10 cellular contexts compared by ENCODE assay signal in the genomic region with DNA sequence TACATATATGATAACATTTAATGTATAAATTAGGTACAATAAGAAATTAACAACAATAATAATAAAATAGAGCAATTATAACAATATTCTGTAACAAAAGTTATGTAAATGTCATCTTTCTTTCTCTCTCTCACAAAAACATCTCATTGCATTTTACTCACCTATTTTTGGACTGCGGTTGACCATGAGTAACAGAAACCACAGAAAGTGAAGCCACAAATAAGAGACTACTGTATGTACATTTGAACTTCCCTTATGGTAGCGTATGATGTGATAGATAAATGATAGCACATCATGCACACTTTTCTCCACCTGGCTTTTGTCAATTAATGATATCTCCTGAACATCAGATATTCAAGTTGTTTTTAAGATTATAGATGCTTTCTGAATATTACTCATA.
DNase-seq lines count a peak whose midpoint lies in the region; ATAC-seq and TF ChIP-seq lines count a peak whose summit lies in the region.
"Had no signal": no experiment of that assay in that cellular context is flagged by ENCODE, and none has a peak within 500 bp of the region (broad histone marks: within the 10 kb centered on the region; RNA-seq: fewer than 3 reads in every experiment).

No MANE protein-coding gene starts in this region.

- no peaks in the 10 kb centered on the region for H3K36me3 Mint-ChIP-seq in activated CD4-positive, alpha-beta T cell treated with anti-CD3 and anti-CD28 coated beads, Interleukin-2, amount 10 ng/mL, durations not matched to agents 24 days and 14 days (ENCODE audit: low read depth)
- H3K36me3 Mint-ChIP-seq in naive thymus-derived CD4-positive, alpha-beta T cell, result no peaks in the 10 kb centered on the region

- ATAC-seq in HG02678 (IDR thresholded peaks at IDR 0.05; ENCODE audit: unreplicated experiment) (peak; percentile 100), Right ventricle myocardium superior (ENCODE audit: poor library complexity) (no peak)
- peak; percentile 87 for ATAC-seq in naive thymus-derived CD4-positive, alpha-beta T cell
- ATAC-seq: A549 had no signal

- no peak overlapping the region for H3K27ac ChIP-seq in naive thymus-derived CD4-positive, alpha-beta T cell (ENCODE audit: low read depth, low read length)
- H3K27ac ChIP-seq in esophagus muscularis mucosa (replicated peaks in 1 of 4), result no peak overlapping the region
- H3K27ac ChIP-seq: A549, spleen had no signal

- TF ChIP-seq EP300 in esophagus muscularis mucosa (IDR thresholded peaks at IDR 0.05), result no peak

- no peak overlapping the region for H3K27ac Mint-ChIP-seq in activated CD4-positive, alpha-beta T cell treated with anti-CD3 and anti-CD28 coated beads, Interleukin-2, amount 10 ng/mL, durations not matched to agents 24 days and 14 days
- peak overlapping the region in 1 of 9 donors; percentile 30 for H3K27ac Mint-ChIP-seq in naive thymus-derived CD4-positive, alpha-beta T cell

- no peaks in the 10 kb centered on the region for H3K36me3 ChIP-seq in naive thymus-derived CD4-positive, alpha-beta T cell (ENCODE audit: control insufficient read depth in 2 of 3, insufficient read depth in 3 of 3, low read length in 3 of 3)
- no peaks in the 10 kb centered on the region for H3K36me3 ChIP-seq in esophagus muscularis mucosa
- H3K36me3 ChIP-seq: spleen had no signal

- peaks cover 8% of the 10 kb centered on the region for H3K4me1 Mint-ChIP-seq in activated CD4-positive, alpha-beta T cell treated with anti-CD3 and anti-CD28 coated beads, Interleukin-2, amount 10 ng/mL, durations not matched to agents 24 days and 14 days
- peaks cover 6 to 12% (median 10%) of the 10 kb centered on the region in 7 donors for H3K4me1 Mint-ChIP-seq in naive thymus-derived CD4-positive, alpha-beta T cell

- POLR2A ChIA-PET in naive thymus-derived CD4-positive, alpha-beta T cell (lab: Charles Lee), result no interaction called here

- DNase-seq in activated CD4-positive, alpha-beta T cell treated with anti-CD3 and anti-CD28 coated beads, Interleukin-2, amount 10 ng/mL, durations not matched to agents 24 days and 14 days, result peak; percentile 79
- DNase-seq in activated CD4-positive, alpha-beta T cell treated with anti-CD3 and anti-CD28 coated beads for 48 hours, result no peak
- DNase-seq in M059J (ENCODE audit: low read depth) (peak; percentile 20), esophagus muscularis mucosa (ENCODE audit: extremely low spot score) (no peak), Right ventricle myocardium superior (no peak), epidermal melanocyte (ENCODE audit: insufficient read length, low spot score) (no peak)
- DNase-seq in naive thymus-derived CD4-positive, alpha-beta T cell, result peak in 3 of 9 donors; percentile 21 to 32 (median 31)
- DNase-seq: spleen had no signal

- H3K27me3 ChIP-seq in naive thymus-derived CD4-positive, alpha-beta T cell (ENCODE audit: control insufficient read depth in 2 of 2, insufficient read depth in 2 of 2, low read length in 2 of 2), result no peaks in the 10 kb centered on the region
- H3K27me3 ChIP-seq in esophagus muscularis mucosa, result no peaks in the 10 kb centered on the region
- H3K27me3 ChIP-seq: spleen had no signal

- no peak for TF ChIP-seq POLR2A in esophagus muscularis mucosa (IDR thresholded peaks at IDR 0.05; ENCODE audit: low read depth)

- no peak for TF ChIP-seq CTCF in esophagus muscularis mucosa (IDR thresholded peaks at IDR 0.05)

- CTCF ChIA-PET in naive thymus-derived CD4-positive, alpha-beta T cell (lab: Charles Lee), result no interaction called here

- no peak overlapping the region for H3K4me3 ChIP-seq in naive thymus-derived CD4-positive, alpha-beta T cell (ENCODE audit: low read length)
- no peak overlapping the region for H3K4me3 ChIP-seq in esophagus muscularis mucosa
- H3K4me3 ChIP-seq: A549, spleen had no signal

- H3K4me3 Mint-ChIP-seq in activated CD4-positive, alpha-beta T cell treated with anti-CD3 and anti-CD28 coated beads, Interleukin-2, amount 10 ng/mL, durations not matched to agents 24 days and 14 days, result no peak overlapping the region
- peak overlapping the region in 3 of 10 donors; percentile 11 to 62 (median 49) for H3K4me3 Mint-ChIP-seq in naive thymus-derived CD4-positive, alpha-beta T cell

- WGBS in esophagus muscularis mucosa, result 76% methylated on average over 2 of the region's 2 CpGs

- H3K27me3 Mint-ChIP-seq in activated CD4-positive, alpha-beta T cell treated with anti-CD3 and anti-CD28 coated beads, Interleukin-2, amount 10 ng/mL, durations not matched to agents 24 days and 14 days, result peaks cover 18% of the 10 kb centered on the region
- peaks cover 0 to 30% (median 0%) of the 10 kb centered on the region in 5 donors for H3K27me3 Mint-ChIP-seq in naive thymus-derived CD4-positive, alpha-beta T cell

- H3K9me3 ChIP-seq in naive thymus-derived CD4-positive, alpha-beta T cell (ENCODE audit: control insufficient read depth in 2 of 3, low read length in 3 of 3), result no peaks in the 10 kb centered on the region
- H3K9me3 ChIP-seq in esophagus muscularis mucosa, result no peaks in the 10 kb centered on the region
- H3K9me3 ChIP-seq: A549, spleen had no signal

- no peaks in the 10 kb centered on the region for H3K9me3 Mint-ChIP-seq in activated CD4-positive, alpha-beta T cell treated with anti-CD3 and anti-CD28 coated beads, Interleukin-2, amount 10 ng/mL, durations not matched to agents 24 days and 14 days
- H3K9me3 Mint-ChIP-seq in naive thymus-derived CD4-positive, alpha-beta T cell, result no peaks in the 10 kb centered on the region

- intact Hi-C loops in activated CD4-positive, alpha-beta T cell treated with anti-CD3 and anti-CD28 coated beads, Interleukin-2, amount 10 ng/mL, durations not matched to agents 24 days and 14 days (cut with micrococcal nuclease), result no loop called here
- intact Hi-C loops in naive thymus-derived CD4-positive, alpha-beta T cell (cut with micrococcal nuclease), result loop anchor here in 1 of 2 donors (1.0 kb wide), 1 partner anchor 8 kb away; no protein-coding TSS in a partner anchor
- intact Hi-C loops in esophagus muscularis mucosa (cut with DNase I) (no loop called here), Right ventricle myocardium superior (cut with DNase I) (no loop called here)

- peaks cover 0 to 4% of the 10 kb centered on the region in 2 donors for H3K4me1 ChIP-seq in naive thymus-derived CD4-positive, alpha-beta T cell (ENCODE audit: control insufficient read depth in 2 of 2, insufficient read depth in 2 of 2, low read length in 2 of 2)
- H3K4me1 ChIP-seq in esophagus muscularis mucosa, result no peaks in the 10 kb centered on the region
- H3K4me1 ChIP-seq: A549 had no signal

Comparison
In these comparisons a context has a peak if more than half of its experiments do, and no peak if none do; other contexts are left out.
1. DNase-seq: peak in activated CD4-positive, alpha-beta T cell treated with anti-CD3 and anti-CD28 coated beads, Interleukin-2, amount 10 ng/mL, durations not matched to agents 24 days and 14 days (single experiment) and M059J (single experiment); none in activated CD4-positive, alpha-beta T cell treated with anti-CD3 and anti-CD28 coated beads for 48 hours (single experiment), esophagus muscularis mucosa (single experiment), Right ventricle myocardium superior (single experiment) and epidermal melanocyte (single experiment).